Comparison of ENCODE assay signal across 8 cellular contexts in the genomic region with DNA sequence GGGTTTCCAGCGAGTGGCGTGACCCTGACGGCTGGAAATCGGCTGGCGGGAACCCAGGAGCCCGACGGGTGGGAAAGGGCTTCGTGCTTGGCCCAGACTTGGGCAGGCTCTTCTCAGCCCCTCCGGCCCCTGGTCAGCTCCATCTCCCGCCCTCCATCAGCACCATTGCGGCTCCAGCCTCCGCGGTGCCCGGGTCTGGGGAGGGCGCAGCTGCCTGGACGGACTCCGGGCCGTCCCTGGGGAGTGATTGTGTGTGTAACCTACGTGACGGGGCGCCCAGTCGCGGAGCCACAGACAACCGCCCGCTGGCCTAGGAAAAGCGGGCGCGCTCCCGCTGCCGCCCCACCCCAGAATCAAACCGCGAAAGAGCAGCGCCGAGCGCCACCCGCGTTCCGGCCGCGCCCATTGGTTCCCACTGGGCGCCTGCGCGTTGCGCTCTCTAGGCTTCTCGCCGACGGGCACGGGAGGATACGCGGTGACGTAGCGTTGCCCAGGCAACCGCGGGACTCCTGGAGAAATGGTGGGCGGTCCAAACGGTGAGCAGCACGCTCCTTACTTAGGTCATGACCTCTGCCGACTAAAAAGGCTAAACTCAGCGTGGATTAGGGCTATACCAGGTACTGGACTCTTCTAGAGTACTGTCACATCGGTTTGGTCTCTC. TPM values are rescaled to one million over a fixed set of nuclear protein-coding genes. Genes with fewer than 3 reads are reported as not detected.
DNase-seq lines count a peak whose midpoint lies in the region; ATAC-seq and TF ChIP-seq lines count a peak whose summit lies in the region.

Gene CFAP20DC (minus strand): TSS at position 355 of the 661 bp plus-strand sequence. CDS start 394 bp downstream, outside the sequence.

- H3K4me1 Mint-ChIP-seq in activated CD4-positive, alpha-beta T cell treated with anti-CD3 and anti-CD28 coated beads, Interleukin-2, amount 10 ng/mL, durations not matched to agents 24 days and 14 days, result peaks cover 9% of the 10 kb centered on the region
- no peaks in the 10 kb centered on the region for H3K4me1 Mint-ChIP-seq in dendritic cell treated with granulocyte-macrophage colony-stimulating factor and Interleukin-4, amounts not matched to agents 40 ng/mL and 50 ng/mL, for 4 days (ENCODE audit: low read depth)

- CTCF ChIA-PET in A673 (lab: Charles Lee), result no interaction called here

- no peak for TF ChIP-seq CTCF in A673 (conservative IDR thresholded peaks at IDR 0.05; ENCODE audit: low read depth, low read length)

- DNase-seq in A673 (ENCODE audit: low spot score) (peak; percentile 84), NCI-H2227 (lab: John Stamatoyannopoulos, UW; ENCODE audit: unreplicated experiment) (peak; percentile 96), left lobe of liver (ENCODE audit: low spot score) (peak; percentile 95)
- DNase-seq in activated CD4-positive, alpha-beta T cell treated with anti-CD3 and anti-CD28 coated beads, Interleukin-2, amount 10 ng/mL, durations not matched to agents 24 days and 14 days, result peak; percentile 98
- peak; percentile 87 to 94 for DNase-seq in stimulated activated CD4-positive, alpha-beta T cell treated with anti-CD3 and anti-CD28 coated beads, Interleukin-2, amount 100 ng/mL, for 24 hours

- H3K27ac ChIP-seq in A673 (ENCODE audit: low read depth, low read length, poor library complexity, severe bottlenecking), result no peak within 1 kb of the TSS

- H3K9me3 ChIP-seq in A673 (ENCODE audit: low read depth, low read length, poor library complexity, severe bottlenecking), result no peaks in the 10 kb centered on the region

- peak within 1 kb of the TSS; percentile 77 for H3K4me3 Mint-ChIP-seq in activated CD4-positive, alpha-beta T cell treated with anti-CD3 and anti-CD28 coated beads, Interleukin-2, amount 10 ng/mL, durations not matched to agents 24 days and 14 days
- peak within 1 kb of the TSS; percentile 79 for H3K4me3 Mint-ChIP-seq in dendritic cell treated with granulocyte-macrophage colony-stimulating factor and Interleukin-4, amounts not matched to agents 40 ng/mL and 50 ng/mL, for 4 days

- ATAC-seq in GM18870 (IDR thresholded peaks at IDR 0.05; ENCODE audit: unreplicated experiment), result peak; percentile 97
- ATAC-seq in HG03103 (IDR thresholded peaks at IDR 0.05; ENCODE audit: low read depth, unreplicated experiment), result peak; percentile 98
- ATAC-seq in left lobe of liver, result peak; percentile 95

- no peaks in the 10 kb centered on the region for H3K27me3 ChIP-seq in A673 (replicated peaks; ENCODE audit: insufficient read depth, low read depth, low read length, poor library complexity)

- peak within 1 kb of the TSS; percentile 80 for H3K27ac Mint-ChIP-seq in activated CD4-positive, alpha-beta T cell treated with anti-CD3 and anti-CD28 coated beads, Interleukin-2, amount 10 ng/mL, durations not matched to agents 24 days and 14 days
- H3K27ac Mint-ChIP-seq in dendritic cell treated with granulocyte-macrophage colony-stimulating factor and Interleukin-4, amounts not matched to agents 40 ng/mL and 50 ng/mL, for 4 days, result peak within 1 kb of the TSS; percentile 70

- no peaks in the 10 kb centered on the region for H3K9me3 Mint-ChIP-seq in activated CD4-positive, alpha-beta T cell treated with anti-CD3 and anti-CD28 coated beads, Interleukin-2, amount 10 ng/mL, durations not matched to agents 24 days and 14 days
- H3K9me3 Mint-ChIP-seq in dendritic cell treated with granulocyte-macrophage colony-stimulating factor and Interleukin-4, amounts not matched to agents 40 ng/mL and 50 ng/mL, for 4 days, result no peaks in the 10 kb centered on the region

- peak within 1 kb of the TSS; percentile 42 for H3K4me3 ChIP-seq in A673 (ENCODE audit: low read depth, low read length, poor library complexity, severe bottlenecking)

- H3K36me3 Mint-ChIP-seq in activated CD4-positive, alpha-beta T cell treated with anti-CD3 and anti-CD28 coated beads, Interleukin-2, amount 10 ng/mL, durations not matched to agents 24 days and 14 days (ENCODE audit: low read depth), result no peaks in the 10 kb centered on the region
- no peaks in the 10 kb centered on the region for H3K36me3 Mint-ChIP-seq in dendritic cell treated with granulocyte-macrophage colony-stimulating factor and Interleukin-4, amounts not matched to agents 40 ng/mL and 50 ng/mL, for 4 days (ENCODE audit: low read depth)

- H3K36me3 ChIP-seq in A673 (ENCODE audit: insufficient read depth, low read length, poor library complexity, severe bottlenecking), result no peaks in the 10 kb centered on the region

- no TSS peak for BruUV-seq in A673 (replicated peaks; lab: Mats Ljungman, UMichigan)

- H3K4me1 ChIP-seq in A673 (ENCODE audit: insufficient read depth, low read length, poor library complexity, severe bottlenecking), result no peaks in the 10 kb centered on the region

- POLR2A ChIA-PET in A673 (lab: Charles Lee; ENCODE audit: low non-redundant PET), result interaction anchor here (0.5 kb wide), 1 partner anchor 100 kb away, joined by 4 read pairs; no protein-coding TSS in a partner anchor

- H3K27me3 Mint-ChIP-seq in activated CD4-positive, alpha-beta T cell treated with anti-CD3 and anti-CD28 coated beads, Interleukin-2, amount 10 ng/mL, durations not matched to agents 24 days and 14 days, result peaks cover 6% of the 10 kb centered on the region
- no peaks in the 10 kb centered on the region for H3K27me3 Mint-ChIP-seq in dendritic cell treated with granulocyte-macrophage colony-stimulating factor and Interleukin-4, amounts not matched to agents 40 ng/mL and 50 ng/mL, for 4 days

- intact Hi-C loops in A673 (cut with micrococcal nuclease; ENCODE audit: unreplicated experiment), result loop anchor here (5.0 kb wide), 2 partner anchors 228 to 408 kb away; no protein-coding TSS in a partner anchor
- intact Hi-C loops in activated CD4-positive, alpha-beta T cell treated with anti-CD3 and anti-CD28 coated beads, Interleukin-2, amount 10 ng/mL, durations not matched to agents 24 days and 14 days (cut with micrococcal nuclease), result loop anchor here (5.0 kb wide), 1 partner anchor 558 kb away; the partner anchor contains the start of gene KCTD6
- intact Hi-C loops in dendritic cell treated with granulocyte-macrophage colony-stimulating factor and Interleukin-4, amounts not matched to agents 40 ng/mL and 50 ng/mL, for 4 days (cut with micrococcal nuclease), result loop anchor here (5.0 kb wide), 2 partner anchors 58 to 222 kb away; no protein-coding TSS in a partner anchor

RNA-seq across cellular contexts. Expression of gene CFAP20DC, which starts in this region (rescaled TPM):
- total RNA-seq in A673 (2021), result 0.74 and 1.3 TPM in 2 replicates
- 0.98 and 1.3 TPM in 2 replicates for total RNA-seq in activated CD4-positive, alpha-beta T cell treated with anti-CD3 and anti-CD28 coated beads, Interleukin-2, amount 10 ng/mL, durations not matched to agents 24 days and 14 days
- 1.2 TPM for total RNA-seq in left lobe of liver
